ENCODE assay signal across 8 cellular contexts in the genomic region with DNA sequence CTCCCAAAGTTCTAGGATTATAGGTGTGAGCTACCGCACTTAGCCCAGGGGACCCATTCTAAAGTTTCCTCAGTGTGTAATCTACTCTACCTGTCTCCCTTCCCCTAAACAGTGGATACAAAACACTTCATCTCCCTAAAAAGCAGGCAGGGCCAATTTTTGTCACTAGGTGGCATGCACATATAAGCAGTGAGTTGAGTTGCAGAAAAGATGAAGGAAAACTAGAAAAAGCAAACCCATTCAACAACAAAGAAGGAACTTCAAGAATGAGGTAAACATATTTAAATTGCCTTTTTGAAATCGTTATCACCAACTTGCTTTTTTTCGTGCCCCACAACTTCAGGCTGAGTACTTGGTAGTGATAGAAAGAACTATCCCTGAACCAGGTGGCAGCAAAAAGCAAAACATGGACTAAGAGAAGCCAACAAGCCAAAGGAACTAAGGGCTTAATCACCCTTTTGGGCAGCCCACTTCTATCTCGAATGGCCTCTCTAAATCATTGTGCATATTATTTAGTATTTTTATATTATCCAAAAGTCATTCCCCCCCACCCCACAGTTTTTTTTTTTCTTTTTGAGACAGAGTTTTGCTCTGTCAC. TPM values are rescaled to one million over a fixed set of nuclear protein-coding genes. Genes with fewer than 3 reads are reported as not detected.
DNase-seq lines count a peak whose midpoint lies in the region; ATAC-seq, FAIRE-seq and TF ChIP-seq lines count a peak whose summit lies in the region.

No MANE protein-coding gene starts in this region.

- H3K4me3 Mint-ChIP-seq in naive B cell: no peak overlapping the region

- ATAC-seq in naive B cell (ENCODE audit: low read depth in 2 of 2) (peak; percentile 37 to 42), aorta (ENCODE audit: low FRiP score) (no peak), GM19324 (IDR thresholded peaks at IDR 0.05; ENCODE audit: low FRiP score, unreplicated experiment) (no peak)

- intact Hi-C loops in endothelial cell of umbilical vein (cut with micrococcal nuclease): loop anchor here (1.0 kb wide), 5 partner anchors 110 to 447 kb away; no protein-coding TSS in a partner anchor
- intact Hi-C loops in aorta (cut with DNase I): loop anchor here (5.0 kb wide), 1 partner anchor 194 kb away; no protein-coding TSS in a partner anchor

- POLR2A ChIA-PET in endothelial cell of umbilical vein (lab: Charles Lee): no interaction called here

- H3K9ac ChIP-seq in endothelial cell of umbilical vein (replicated peaks; ENCODE audit: extremely low read depth, insufficient read depth, low read length): no peak overlapping the region

- TF ChIP-seq CTCF in GM20000 (IDR thresholded peaks at IDR 0.05; ENCODE audit: extremely low read depth, missing control alignments): peak; percentile 59
- peak; percentile 52 to 70 for TF ChIP-seq CTCF in endothelial cell of umbilical vein (IDR thresholded peaks at IDR 0.05; ENCODE audit: extremely low read depth in 1 of 2, insufficient read depth in 1 of 2, low read depth in 1 of 2, low read length in 2 of 2)

- H3K4me1 Mint-ChIP-seq in naive B cell: no peaks in the 10 kb centered on the region

- CTCF ChIA-PET in endothelial cell of umbilical vein (lab: Charles Lee): interaction anchor here (0.7 to 1.6 kb wide), 4 partner anchors 153 to 761 kb away, joined by 4 to 6 read pairs (median 6); no protein-coding TSS in a partner anchor

- H3K36me3 Mint-ChIP-seq in naive B cell: peaks cover 0 to 4% of the 10 kb centered on the region in 2 donors

- no peaks in the 10 kb centered on the region for H3K27me3 Mint-ChIP-seq in naive B cell

- no peaks in the 10 kb centered on the region for H3K9me1 ChIP-seq in endothelial cell of umbilical vein (replicated peaks; ENCODE audit: control insufficient read depth, extremely low read depth, insufficient read depth, low read length)

- H3K79me2 ChIP-seq in endothelial cell of umbilical vein (ENCODE audit: control insufficient read depth, insufficient read depth, low read length): no peaks in the 10 kb centered on the region

- no peaks in the 10 kb centered on the region for H3K9me3 Mint-ChIP-seq in naive B cell

- H3K4me1 ChIP-seq in endothelial cell of umbilical vein (ENCODE audit: control insufficient read depth, extremely low read depth, insufficient read depth, low read length) (no peaks in the 10 kb centered on the region), aorta (ENCODE audit: control insufficient read depth in 1 of 2, insufficient read depth in 2 of 2, low read length in 2 of 2) (no peaks in the 10 kb centered on the region)

- dilution Hi-C loops in endothelial cell of umbilical vein (cut with MboI; ENCODE audit: extremely low pct_ligation_motif_present, low sequenced_read_pairs): no loop called here

- DNase-seq in DMS153 (lab: John Stamatoyannopoulos, UW): peak; percentile 47
- DNase-seq in GM20000 (ENCODE audit: low spot score): peak; percentile 66
- DNase-seq in MV-4-11 (lab: John Stamatoyannopoulos, UW): peak; percentile 61
- DNase-seq in SW480 (ENCODE audit: low spot score): peak; percentile 55
- DNase-seq in endothelial cell of umbilical vein (ENCODE audit: low read depth, low spot score): peak; percentile 68
- DNase-seq in naive B cell: peak; percentile 25
- no peak for DNase-seq in aorta

- WGBS in aorta, 2 donors: 21 to 22% methylated on average over 4 of the region's 4 CpGs

- H3K36me3 ChIP-seq in endothelial cell of umbilical vein (ENCODE audit: control insufficient read depth in 2 of 2, extremely low read depth in 1 of 2, insufficient read depth in 2 of 2, low read length in 2 of 2) (no peaks in the 10 kb centered on the region), aorta (ENCODE audit: control insufficient read depth in 1 of 2, insufficient read depth in 2 of 2, low read length in 1 of 2) (no peaks in the 10 kb centered on the region)

- no peak overlapping the region for H3K4me2 ChIP-seq in endothelial cell of umbilical vein (ENCODE audit: insufficient read depth, low read length)

- no peaks in the 10 kb centered on the region for H4K20me1 ChIP-seq in endothelial cell of umbilical vein (replicated peaks; ENCODE audit: control insufficient read depth, extremely low read depth, insufficient read depth, low read length)

- BruUV-seq in endothelial cell of umbilical vein (replicated peaks; lab: Mats Ljungman, UMichigan): no TSS peak

- H3K4me3 ChIP-seq in endothelial cell of umbilical vein (replicated peaks in 1 of 3; ENCODE audit: insufficient read depth in 1 of 3, low read depth in 1 of 3, low read length in 3 of 3) (no peak overlapping the region), aorta (ENCODE audit: low read length in 2 of 2) (no peak overlapping the region)

- peak; percentile 40 for FAIRE-seq in endothelial cell of umbilical vein (lab: Jason Lieb, UNC)

- H3K27me3 ChIP-seq in endothelial cell of umbilical vein (ENCODE audit: control insufficient read depth in 2 of 2, insufficient read depth in 2 of 2, low read length in 2 of 2) (no peaks in the 10 kb centered on the region), aorta (ENCODE audit: control insufficient read depth in 1 of 2, insufficient read depth in 2 of 2, low read length in 1 of 2) (no peaks in the 10 kb centered on the region)

- H2AFZ ChIP-seq in endothelial cell of umbilical vein (ENCODE audit: low read depth, low read length): no peak overlapping the region

- no peak overlapping the region for H3K27ac ChIP-seq in endothelial cell of umbilical vein (ENCODE audit: insufficient read depth, low read depth, low read length)
- H3K27ac ChIP-seq in aorta (ENCODE audit: low read depth in 1 of 2, low read length in 2 of 2): no peak overlapping the region

- H3K9me3 ChIP-seq in endothelial cell of umbilical vein (replicated peaks; ENCODE audit: control insufficient read depth, insufficient read depth, low read length): no peaks in the 10 kb centered on the region
- H3K9me3 ChIP-seq in aorta (ENCODE audit: control insufficient read depth, low read length): no peaks in the 10 kb centered on the region

- H3K27ac Mint-ChIP-seq in naive B cell: peak overlapping the region in 2 of 6 donors; percentile 39 to 76

- TF ChIP-seq POLR2A in endothelial cell of umbilical vein (IDR thresholded peaks at IDR 0.05; ENCODE audit: low read depth, low read length): no peak

TF ChIP-seq in endothelial cell of umbilical vein, 7 proteins besides CTCF, POLR2A, EP300 and RAD21:
- no peak for TF ChIP-seq EZH2 (IDR thresholded peaks at IDR 0.05; ENCODE audit: borderline replicate concordance, low read depth, low read length, severe bottlenecking)
- no peak for TF ChIP-seq POLR2AphosphoS5 (IDR thresholded peaks at IDR 0.05; ENCODE audit: insufficient read depth, low read depth, low read length)
- no peak for TF ChIP-seq MAX (IDR thresholded peaks at IDR 0.05; ENCODE audit: insufficient read depth, insufficient read length)

RNA-seq across cellular contexts. Expression of gene ALDH9A1, which starts 19.7 kb away (rescaled TPM):
- total RNA-seq in endothelial cell of umbilical vein (41.4 and 47.4 TPM in 2 replicates), aorta (10 to 100 TPM; 36.5 to 54.3 TPM)
- polyA plus RNA-seq in endothelial cell of umbilical vein (15.2 and 25.5 TPM in 2 replicates), naive B cell (ENCODE audit: low read depth in 6 of 6) (100 to 1,000 TPM in 4 of 6 donors, 10 to 100 TPM in 2; 84.5 to 134 (median 112) TPM), aorta (10 to 100 TPM; 27.4 to 28.5 TPM)
- 20.5 and 21.0 TPM in 2 replicates for polyA plus RNA-seq in endothelial cell of umbilical vein (2011; cell fraction: cytosol; rRNA removed)
- polyA plus RNA-seq in endothelial cell of umbilical vein (2011; cell fraction: nucleus; rRNA removed): 17.6 and 34.4 TPM in 2 replicates
- polyA plus RNA-seq in endothelial cell of umbilical vein (2012): 30.4 and 50.8 TPM in 2 replicates
- 17.4 and 25.9 TPM in 2 replicates for polyA minus RNA-seq in endothelial cell of umbilical vein
- polyA minus RNA-seq in endothelial cell of umbilical vein (2011; cell fraction: cytosol; rRNA and poly(A)+ RNA removed): 57.5 TPM
- 7.9 and 15.1 TPM in 2 replicates for polyA minus RNA-seq in endothelial cell of umbilical vein (2011; cell fraction: nucleus; rRNA and poly(A)+ RNA removed)

RNA-seq across cellular contexts. Expression of gene TMCO1, which starts 50.7 kb away (rescaled TPM):
- total RNA-seq in endothelial cell of umbilical vein (80.0 and 86.0 TPM in 2 replicates), aorta (10 to 100 TPM; 56.8 to 61.8 TPM)
- polyA plus RNA-seq in endothelial cell of umbilical vein (87.7 and 93.4 TPM in 2 replicates), naive B cell (ENCODE audit: low read depth in 6 of 6) (100 to 1,000 TPM in 1 of 6 donors, 10 to 100 TPM in 5; 69.5 to 102 (median 85.8) TPM), aorta (10 to 100 TPM; 60.0 to 65.7 TPM)
- polyA plus RNA-seq in endothelial cell of umbilical vein (2011; cell fraction: cytosol; rRNA removed): 86.6 and 90.8 TPM in 2 replicates
- 39.3 and 50.0 TPM in 2 replicates for polyA plus RNA-seq in endothelial cell of umbilical vein (2011; cell fraction: nucleus; rRNA removed)
- 85.1 and 102 TPM in 2 replicates for polyA plus RNA-seq in endothelial cell of umbilical vein (2012)
- 150 and 186 TPM in 2 replicates for polyA minus RNA-seq in endothelial cell of umbilical vein
- polyA minus RNA-seq in endothelial cell of umbilical vein (2011; cell fraction: cytosol; rRNA and poly(A)+ RNA removed): 59.7 TPM
- polyA minus RNA-seq in endothelial cell of umbilical vein (2011; cell fraction: nucleus; rRNA and poly(A)+ RNA removed): 22.6 and 27.2 TPM in 2 replicates

Comparison
In these comparisons a context has a peak if more than half of its experiments do, and no peak if none do; other contexts are left out.
1. DNase-seq: peak in DMS153 (single experiment), GM20000 (single experiment), MV-4-11 (single experiment), SW480 (single experiment), endothelial cell of umbilical vein (single experiment) and naive B cell (single experiment); none in aorta (0 of 2).
2. ATAC-seq: peak in naive B cell (2 of 2); none in aorta (single experiment) and GM19324 (single experiment).